In genomic region chr3:140088058-140088457, GRCh38 we compare ENCODE assay signal across 5 cellular contexts.
"Had no signal": no experiment of that assay in that cellular context is flagged by ENCODE, and none has a peak within 500 bp of the region (broad histone marks: within the 10 kb centered on the region; RNA-seq: fewer than 3 reads in every experiment).

No MANE protein-coding gene starts in this region.

- H3K4me3 ChIP-seq: K562 had no signal

- H3K27ac ChIP-seq: HL-60 had no signal

- ATAC-seq: HepG2, K562 had no signal

- H3K4me3 Mint-ChIP-seq: IgD-negative memory B cell had no signal

- H3K27ac Mint-ChIP-seq: IgD-negative memory B cell had no signal

- H3K4me1 Mint-ChIP-seq: IgD-negative memory B cell had no signal

- DNase-seq: IMR-90 had no signal
